12 cellular contexts compared by ENCODE assay signal in the genomic region with DNA sequence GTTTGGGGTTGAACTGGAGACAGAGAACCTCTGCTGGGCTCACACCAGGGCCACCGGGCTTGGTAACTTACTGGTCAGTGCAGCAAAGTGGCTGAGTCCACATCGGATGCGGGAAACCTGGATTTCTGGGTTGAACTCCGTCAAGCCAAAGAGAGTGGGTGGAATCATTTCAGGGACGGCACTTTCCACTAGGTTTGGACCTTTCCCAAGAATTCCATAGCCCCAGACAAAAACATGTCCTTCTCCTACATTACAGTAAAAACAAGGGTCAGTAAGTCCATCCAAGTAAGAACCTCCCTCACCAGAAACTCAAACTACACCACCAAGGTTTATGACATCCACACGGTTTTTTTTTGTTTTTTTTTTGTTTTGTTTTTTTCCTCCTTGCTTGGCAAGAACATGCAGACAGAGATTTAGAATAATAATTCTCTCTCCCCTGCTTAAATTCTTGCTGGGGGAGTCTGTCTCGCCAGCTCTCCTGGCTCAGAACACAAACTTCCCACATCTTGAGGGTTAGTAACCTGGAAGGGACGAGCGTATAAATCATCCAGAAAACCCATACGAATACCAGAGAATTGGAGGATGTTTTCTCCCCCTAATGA. TPM values are rescaled to one million over a fixed set of nuclear protein-coding genes. Genes with fewer than 3 reads are reported as not detected.
DNase-seq lines count a peak whose midpoint lies in the region; ATAC-seq, FAIRE-seq and TF ChIP-seq lines count a peak whose summit lies in the region.
"Had no signal": no experiment of that assay in that cellular context is flagged by ENCODE, and none has a peak within 500 bp of the region (broad histone marks: within the 10 kb centered on the region; RNA-seq: fewer than 3 reads in every experiment).

No MANE protein-coding gene starts in this region.

- H3K9me3 Mint-ChIP-seq in activated T-cell treated with anti-CD3 and anti-CD28 coated beads, Interleukin-2, amount 50 U/mL, for 24 hours = no peaks in the 10 kb centered on the region
- H3K9me3 Mint-ChIP-seq in activated CD4-positive, alpha-beta T cell treated with anti-CD3 and anti-CD28 coated beads for 36 hours (ENCODE audit: low read depth) = no peaks in the 10 kb centered on the region
- H3K9me3 Mint-ChIP-seq: activated T-cell treated with anti-CD3 and anti-CD28 coated beads, Interleukin-2, amount 50 U/mL, for 4 hours had no signal

- no peak overlapping the region for H3K4me3 Mint-ChIP-seq in activated T-cell treated with anti-CD3 and anti-CD28 coated beads, Interleukin-2, amount 50 U/mL, for 24 hours
- H3K4me3 Mint-ChIP-seq in activated CD4-positive, alpha-beta T cell treated with anti-CD3 and anti-CD28 coated beads for 36 hours = no peak overlapping the region
- H3K4me3 Mint-ChIP-seq: activated T-cell treated with anti-CD3 and anti-CD28 coated beads, Interleukin-2, amount 50 U/mL, for 4 hours had no signal

- no peaks in the 10 kb centered on the region for H3K4me1 Mint-ChIP-seq in activated T-cell treated with anti-CD3 and anti-CD28 coated beads, Interleukin-2, amount 50 U/mL, for 24 hours (ENCODE audit: low read depth)
- H3K4me1 Mint-ChIP-seq in activated CD4-positive, alpha-beta T cell treated with anti-CD3 and anti-CD28 coated beads for 36 hours = no peaks in the 10 kb centered on the region

- H3K9me3 ChIP-seq in pancreas (no peaks in the 10 kb centered on the region), aorta (ENCODE audit: control insufficient read depth, low read length) (no peaks in the 10 kb centered on the region)
- H3K9me3 ChIP-seq: Peyer's patch had no signal

- no peaks in the 10 kb centered on the region for H3K27me3 Mint-ChIP-seq in activated T-cell treated with anti-CD3 and anti-CD28 coated beads, Interleukin-2, amount 50 U/mL, for 24 hours
- H3K27me3 Mint-ChIP-seq in activated CD4-positive, alpha-beta T cell treated with anti-CD3 and anti-CD28 coated beads for 36 hours = no peaks in the 10 kb centered on the region

- POLR2A ChIA-PET in activated CD4-positive, alpha-beta T cell treated with anti-CD3 and anti-CD28 coated beads for 36 hours (lab: Charles Lee) = no interaction called here

- TF ChIP-seq CTCF in fibroblast of villous mesenchyme (IDR thresholded peaks at IDR 0.05; ENCODE audit: insufficient read depth, low read depth, low read length) (no peak), pancreas (IDR thresholded peaks at IDR 0.05) (no peak)

- H3K27ac ChIP-seq in pancreas (no peak overlapping the region), aorta (ENCODE audit: low read depth in 1 of 2, low read length in 2 of 2) (peak overlapping the region; percentile 94 to 96)

- CTCF ChIA-PET in activated CD4-positive, alpha-beta T cell treated with anti-CD3 and anti-CD28 coated beads for 36 hours (lab: Charles Lee) = no interaction called here

- FAIRE-seq in pancreas (lab: Jason Lieb, UNC) = no peak

- DNase-seq in activated T-cell treated with anti-CD3 and anti-CD28 coated beads, Interleukin-2, amount 50 U/mL, for 24 hours = no peak
- no peak for DNase-seq in activated T-cell treated with anti-CD3 and anti-CD28 coated beads, Interleukin-2, amount 50 U/mL, for 1 hour
- DNase-seq in fibroblast of villous mesenchyme (ENCODE audit: low read depth) (peak; percentile 72), pancreas (no peak), aorta (peak in 1 of 2 donors; percentile 76), HT-29 (ENCODE audit: low spot score) (no peak)
- DNase-seq in activated CD4-positive, alpha-beta T cell treated with anti-CD3 and anti-CD28 coated beads for 36 hours = no peak
- DNase-seq: 8988T; activated T-cell treated with anti-CD3 and anti-CD28 coated beads, Interleukin-2, amount 50 U/mL, for 4 hours; central memory CD4-positive, alpha-beta T cell; Peyer's patch had no signal

- H3K36me3 ChIP-seq in pancreas = peaks cover 0 to 67% (median 31%) of the 10 kb centered on the region in 3 donors
- H3K36me3 ChIP-seq in aorta (ENCODE audit: control insufficient read depth in 1 of 2, insufficient read depth in 2 of 2, low read length in 1 of 2) = peaks cover 7% of the 10 kb centered on the region in 2 donors

- H3K27me3 ChIP-seq in pancreas = no peaks in the 10 kb centered on the region
- no peaks in the 10 kb centered on the region for H3K27me3 ChIP-seq in aorta (ENCODE audit: control insufficient read depth in 1 of 2, insufficient read depth in 2 of 2, low read length in 1 of 2)
- H3K27me3 ChIP-seq: Peyer's patch had no signal

- ATAC-seq in pancreas (peak in 3 of 4 donors; percentile 18 to 53 (median 40)), aorta (ENCODE audit: low FRiP score) (peak; percentile 76), HG02852 (IDR thresholded peaks at IDR 0.05; ENCODE audit: unreplicated experiment) (no peak)
- ATAC-seq in activated CD4-positive, alpha-beta T cell treated with anti-CD3 and anti-CD28 coated beads for 36 hours = no peak
- ATAC-seq: activated T-cell treated with anti-CD3 and anti-CD28 coated beads, Interleukin-2, amount 50 U/mL, for 4 hours had no signal

- peaks cover 90% of the 10 kb centered on the region for H3K36me3 Mint-ChIP-seq in activated T-cell treated with anti-CD3 and anti-CD28 coated beads, Interleukin-2, amount 50 U/mL, for 24 hours (ENCODE audit: low read depth)
- peaks cover 27% of the 10 kb centered on the region for H3K36me3 Mint-ChIP-seq in activated CD4-positive, alpha-beta T cell treated with anti-CD3 and anti-CD28 coated beads for 36 hours (ENCODE audit: low read depth)

- H3K27ac Mint-ChIP-seq in activated T-cell treated with anti-CD3 and anti-CD28 coated beads, Interleukin-2, amount 50 U/mL, for 24 hours = peak overlapping the region; percentile 12
- H3K27ac Mint-ChIP-seq in activated CD4-positive, alpha-beta T cell treated with anti-CD3 and anti-CD28 coated beads for 36 hours = no peak overlapping the region

- H3K4me3 ChIP-seq in fibroblast of villous mesenchyme (ENCODE audit: low read depth, low read length) (no peak overlapping the region), pancreas (no peak overlapping the region), aorta (ENCODE audit: low read length in 2 of 2) (no peak overlapping the region)
- H3K4me3 ChIP-seq: Peyer's patch had no signal

- 85 to 87% methylated on average over 10 of the region's 10 CpGs for WGBS in pancreas, 2 donors
- 4 to 7% methylated on average over 10 of the region's 10 CpGs for WGBS in aorta, 2 donors

- H3K4me1 ChIP-seq in pancreas (no peaks in the 10 kb centered on the region), aorta (ENCODE audit: control insufficient read depth in 1 of 2, insufficient read depth in 2 of 2, low read length in 2 of 2) (peaks cover 0 to 2% of the 10 kb centered on the region in 2 donors)

- intact Hi-C loops in pancreas (cut with DNase I) = no loop called here
- intact Hi-C loops in aorta (cut with DNase I) = loop anchor here in 1 of 2 donors (2.0 kb wide), 1 partner anchor 17 kb away; a partner anchor contains a TSS
- intact Hi-C loops in activated CD4-positive, alpha-beta T cell treated with anti-CD3 and anti-CD28 coated beads for 36 hours (cut with DNase I, micrococcal nuclease) = no loop called here

RNA-seq across cellular contexts. Expression of a gene that starts 17.7 kb away (rescaled TPM):
- total RNA-seq in fibroblast of villous mesenchyme = 36.1 and 52.2 TPM in 2 replicates
- total RNA-seq in pancreas = 10 to 100 TPM; 12.2 to 20.7 (median 17.2) TPM
- polyA plus RNA-seq in pancreas = 10 to 100 TPM; 15.5 to 18.7 TPM
- total RNA-seq in aorta = 10 to 100 TPM; 25.6 to 31.8 TPM
- polyA plus RNA-seq in aorta = 10 to 100 TPM; 22.5 to 26.8 TPM
- 10 to 100 TPM; 35.9 to 52.1 TPM for total RNA-seq in activated CD4-positive, alpha-beta T cell treated with anti-CD3 and anti-CD28 coated beads for 36 hours
- total RNA-seq in HT-29 (2014; rRNA removed; shearing (Covaris generic)) = 93.0 and 94.4 TPM in 2 replicates

RNA-seq across cellular contexts. Expression of a gene that starts 36.5 kb away (rescaled TPM):
- 18.1 and 22.2 TPM in 2 replicates for total RNA-seq in fibroblast of villous mesenchyme
- total RNA-seq in pancreas = 10 to 100 TPM; 18.0 to 29.4 (median 25.7) TPM
- polyA plus RNA-seq in pancreas = 10 to 100 TPM; 20.5 to 30.4 TPM
- total RNA-seq in aorta = 10 to 100 TPM; 37.9 to 45.9 TPM
- 10 to 100 TPM in 1 of 2 donors, 1 to 10 TPM in 1; 3.3 to 32.7 TPM for polyA plus RNA-seq in aorta
- 1 to 10 TPM; 7.3 to 7.8 TPM for total RNA-seq in activated CD4-positive, alpha-beta T cell treated with anti-CD3 and anti-CD28 coated beads for 36 hours
- 22.8 and 31.1 TPM in 2 replicates for total RNA-seq in HT-29 (2014; rRNA removed; shearing (Covaris generic))

Comparison
In these comparisons a context has a peak if more than half of its experiments do, and no peak if none do; other contexts are left out.
1. ATAC-seq: peak in pancreas (3 of 4) and aorta (single experiment); none in activated CD4-positive, alpha-beta T cell treated with anti-CD3 and anti-CD28 coated beads for 36 hours (single experiment) and HG02852 (single experiment).
2. H3K27ac ChIP-seq: peak in aorta (2 of 2); none in pancreas (0 of 4).